24 cellular contexts compared by ENCODE assay signal in the genomic region with DNA sequence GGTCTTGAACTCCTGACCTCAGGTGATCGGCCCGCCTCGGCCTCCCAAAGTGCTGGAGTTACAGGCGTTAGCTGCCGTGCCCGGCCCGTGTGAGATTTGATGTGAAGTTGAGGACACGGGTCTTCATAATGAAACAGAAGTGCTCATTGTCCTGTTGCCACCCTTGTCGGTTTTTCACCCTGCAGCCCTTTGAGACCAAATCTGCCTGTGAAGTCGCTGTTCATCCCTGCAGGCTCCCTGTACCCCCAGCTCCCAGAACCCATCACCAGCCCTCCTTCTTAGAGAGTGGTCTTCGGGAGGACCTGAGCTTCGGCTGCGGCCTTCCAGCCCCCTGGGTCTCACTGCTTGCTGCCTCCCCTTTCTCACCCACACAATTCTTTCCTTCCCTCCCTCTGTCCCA.
"Had no signal": no experiment of that assay in that cellular context is flagged by ENCODE, and none has a peak within 500 bp of the region (broad histone marks: within the 10 kb centered on the region; RNA-seq: fewer than 3 reads in every experiment).

No MANE protein-coding gene starts in this region.

- H3K9me3 Mint-ChIP-seq: naive thymus-derived CD8-positive, alpha-beta T cell; nephron; neural progenitor cell; stimulated activated naive B cell treated with anti-CD40 and anti-IgM and Interleukin-4, amounts not matched to agents 10 μg/mL and 1 μg/mL and 100 μg/mL, for 72 hours had no signal

- H3K4me3 ChIP-seq: left lung, lung, neural progenitor cell, ovary, prostate gland, skin epidermis, stomach, testis, thyroid gland, transverse colon, upper lobe of left lung had no signal

- H3K27ac ChIP-seq: left lung, neural progenitor cell, ovary, prostate gland, skin epidermis, stomach, testis, thyroid gland, transverse colon, upper lobe of left lung had no signal

- H2AFZ ChIP-seq: neural progenitor cell had no signal

- H3K4me3 Mint-ChIP-seq: naive thymus-derived CD8-positive, alpha-beta T cell; nephron; neural progenitor cell; stimulated activated naive B cell treated with anti-CD40 and anti-IgM and Interleukin-4, amounts not matched to agents 10 μg/mL and 1 μg/mL and 100 μg/mL, for 72 hours had no signal

- H3K27ac Mint-ChIP-seq: naive thymus-derived CD8-positive, alpha-beta T cell; nephron; neural progenitor cell; stimulated activated naive B cell treated with anti-CD40 and anti-IgM and Interleukin-4, amounts not matched to agents 10 μg/mL and 1 μg/mL and 100 μg/mL, for 72 hours had no signal

- H3K27me3 ChIP-seq: left lung, neural progenitor cell, ovary, stomach, testis, thyroid gland, transverse colon, upper lobe of left lung had no signal

- H3K9me3 ChIP-seq: left lung, ovary, prostate gland, stomach, testis, thyroid gland, transverse colon, upper lobe of left lung had no signal

- H3K36me3 Mint-ChIP-seq: naive thymus-derived CD8-positive, alpha-beta T cell; stimulated activated naive B cell treated with anti-CD40 and anti-IgM and Interleukin-4, amounts not matched to agents 10 μg/mL and 1 μg/mL and 100 μg/mL, for 72 hours had no signal

- H3K9ac ChIP-seq: neural progenitor cell had no signal

- H3K4me1 Mint-ChIP-seq: naive thymus-derived CD8-positive, alpha-beta T cell; nephron; stimulated activated naive B cell treated with anti-CD40 and anti-IgM and Interleukin-4, amounts not matched to agents 10 μg/mL and 1 μg/mL and 100 μg/mL, for 72 hours had no signal

- H3K36me3 ChIP-seq: left lung, neural progenitor cell, ovary, prostate gland, stomach, thyroid gland, transverse colon, upper lobe of left lung had no signal

- ATAC-seq: left colon; left lung; naive thymus-derived CD8-positive, alpha-beta T cell; right cardiac atrium; sciatic nerve; stimulated activated naive B cell treated with anti-CD40 and anti-IgM and Interleukin-4, amounts not matched to agents 10 μg/mL and 1 μg/mL and 100 μg/mL, for 72 hours; stimulated activated naive CD8-positive, alpha-beta T cell treated with anti-CD3 and anti-CD28 coated beads, Interleukin-15, Interleukin-2, amounts not matched to agents 100 U/mL and 50 U/mL, for 24 hours had no signal

- H3K4me1 ChIP-seq: left lung, prostate gland, stomach, testis, thyroid gland, transverse colon, upper lobe of left lung had no signal

- DNase-seq: hippocampal formation; kidney; left colon; left lung; naive thymus-derived CD8-positive, alpha-beta T cell; ovary; right cardiac atrium; stimulated activated CD4-positive, alpha-beta T cell treated with anti-CD3 and anti-CD28 coated beads, Interleukin-12 subunit alpha, Interleukin-12 subunit beta, amount 100 ng/mL, for 4 hours; stimulated activated CD4-positive, alpha-beta T cell treated with anti-CD3 and anti-CD28 coated beads, Interleukin-15, amount 100 ng/mL, for 24 hours; stimulated activated CD4-positive, alpha-beta T cell treated with anti-CD3 and anti-CD28 coated beads, Interleukin-2, amount 100 ng/mL, for 24 hours; stimulated activated CD4-positive, alpha-beta T cell treated with anti-CD3 and anti-CD28 coated beads, Interleukin-4, amount 100 ng/mL, for 1 hour; stimulated activated naive B cell treated with anti-CD40 and anti-IgM and Interleukin-4, amounts not matched to agents 10 μg/mL and 1 μg/mL and 100 μg/mL, for 72 hours; stimulated activated naive CD8-positive, alpha-beta T cell treated with anti-CD3 and anti-CD28 coated beads, Interleukin-15, Interleukin-2, amounts not matched to agents 100 U/mL and 50 U/mL, for 24 hours; stomach; testis; thyroid gland; transverse colon; upper lobe of left lung had no signal
